16 cellular contexts compared by ENCODE assay signal in the genomic region with DNA sequence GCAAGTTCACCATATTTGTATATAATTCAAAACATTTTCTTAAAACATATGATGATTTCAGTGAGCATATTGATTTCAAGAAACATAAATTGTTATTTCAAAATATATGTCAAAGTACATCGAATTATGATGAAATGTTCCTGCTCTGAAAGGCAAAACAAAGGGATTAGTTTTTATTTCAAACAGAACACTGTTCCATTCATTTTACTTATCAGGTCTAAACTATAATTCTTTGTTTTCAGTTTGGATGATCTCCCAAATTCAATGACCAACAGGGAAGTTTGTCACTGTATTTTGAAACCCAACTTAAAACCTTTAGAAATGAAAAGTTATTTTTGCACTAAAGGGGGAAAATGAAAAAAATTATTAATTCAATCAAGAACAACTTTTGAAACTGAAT.
"Had no signal": no experiment of that assay in that cellular context is flagged by ENCODE, and none has a peak within 500 bp of the region (broad histone marks: within the 10 kb centered on the region; RNA-seq: fewer than 3 reads in every experiment).

No MANE protein-coding gene starts in this region.

- DNase-seq: activated CD4-positive, alpha-beta memory T cell treated with anti-CD3 and anti-CD28 coated beads for 36 hours; activated CD4-positive, alpha-beta T cell treated with anti-CD3 and anti-CD28 coated beads for 48 hours; activated effector memory CD4-positive, alpha-beta T cell treated with Interleukin-2 at 50 U/mL for 16 hours; activated naive CD4-positive, alpha-beta T cell treated with anti-CD3 and anti-CD28 coated beads, Interleukin-2, amount 10 ng/mL, durations not matched to agents 7 days and 5 days; activated T-cell treated with anti-CD3 and anti-CD28 coated beads, Interleukin-2, amount 50 U/mL, for 48 hours; heart left ventricle; lower lobe of right lung; naive thymus-derived CD8-positive, alpha-beta T cell; retina; stimulated activated CD4-positive, alpha-beta T cell treated with anti-CD3 and anti-CD28 coated beads, Interleukin-4, amount 100 ng/mL, for 24 hours; stimulated activated naive CD8-positive, alpha-beta T cell treated with anti-CD3 and anti-CD28 coated beads, Interleukin-15, Interleukin-2, amounts not matched to agents 100 U/mL and 50 U/mL, for 24 hours; substantia nigra had no signal

- H3K27ac Mint-ChIP-seq: activated CD4-positive, alpha-beta memory T cell treated with anti-CD3 and anti-CD28 coated beads for 36 hours; activated naive CD4-positive, alpha-beta T cell treated with anti-CD3 and anti-CD28 coated beads, Interleukin-2, amount 10 ng/mL, durations not matched to agents 7 days and 5 days; naive thymus-derived CD8-positive, alpha-beta T cell; neural progenitor cell; progenitor cell of endocrine pancreas had no signal

- H3K9me3 Mint-ChIP-seq: activated naive CD4-positive, alpha-beta T cell treated with anti-CD3 and anti-CD28 coated beads, Interleukin-2, amount 10 ng/mL, durations not matched to agents 7 days and 5 days; neural progenitor cell had no signal

- H3K36me3 Mint-ChIP-seq: activated CD4-positive, alpha-beta memory T cell treated with anti-CD3 and anti-CD28 coated beads for 36 hours; activated naive CD4-positive, alpha-beta T cell treated with anti-CD3 and anti-CD28 coated beads, Interleukin-2, amount 10 ng/mL, durations not matched to agents 7 days and 5 days; naive thymus-derived CD8-positive, alpha-beta T cell; neural progenitor cell had no signal

- H3K4me3 ChIP-seq: heart left ventricle, lower lobe of right lung, neural progenitor cell, tibial nerve had no signal

- ATAC-seq: heart left ventricle; left lobe of liver; lower lobe of right lung; naive thymus-derived CD8-positive, alpha-beta T cell; stimulated activated naive CD8-positive, alpha-beta T cell treated with anti-CD3 and anti-CD28 coated beads, Interleukin-15, Interleukin-2, amounts not matched to agents 100 U/mL and 50 U/mL, for 24 hours had no signal

- H3K4me3 Mint-ChIP-seq: activated CD4-positive, alpha-beta memory T cell treated with anti-CD3 and anti-CD28 coated beads for 36 hours; activated naive CD4-positive, alpha-beta T cell treated with anti-CD3 and anti-CD28 coated beads, Interleukin-2, amount 10 ng/mL, durations not matched to agents 7 days and 5 days; naive thymus-derived CD8-positive, alpha-beta T cell; neural progenitor cell had no signal

- H3K4me1 Mint-ChIP-seq: activated naive CD4-positive, alpha-beta T cell treated with anti-CD3 and anti-CD28 coated beads, Interleukin-2, amount 10 ng/mL, durations not matched to agents 7 days and 5 days; naive thymus-derived CD8-positive, alpha-beta T cell had no signal

- H3K27me3 Mint-ChIP-seq: activated CD4-positive, alpha-beta memory T cell treated with anti-CD3 and anti-CD28 coated beads for 36 hours; activated naive CD4-positive, alpha-beta T cell treated with anti-CD3 and anti-CD28 coated beads, Interleukin-2, amount 10 ng/mL, durations not matched to agents 7 days and 5 days; naive thymus-derived CD8-positive, alpha-beta T cell; progenitor cell of endocrine pancreas had no signal
